Comparison of ENCODE assay signal across 2 cellular contexts in genomic region chr14:89384636-89385035, GRCh38.
TF ChIP-seq lines count a peak whose summit lies in the region.

No MANE protein-coding gene starts in this region.

TF ChIP-seq in GM23338, 12 proteins besides CTCF, POLR2A, EP300 and RAD21:
- TF ChIP-seq ZNF462 (CRISPR knock-in tag; IDR thresholded peaks at IDR 0.05) = no peak
- no peak for TF ChIP-seq EZH2phosphoT487 (IDR thresholded peaks at IDR 0.05; ENCODE audit: unreplicated experiment)
- TF ChIP-seq, protein P1, sequence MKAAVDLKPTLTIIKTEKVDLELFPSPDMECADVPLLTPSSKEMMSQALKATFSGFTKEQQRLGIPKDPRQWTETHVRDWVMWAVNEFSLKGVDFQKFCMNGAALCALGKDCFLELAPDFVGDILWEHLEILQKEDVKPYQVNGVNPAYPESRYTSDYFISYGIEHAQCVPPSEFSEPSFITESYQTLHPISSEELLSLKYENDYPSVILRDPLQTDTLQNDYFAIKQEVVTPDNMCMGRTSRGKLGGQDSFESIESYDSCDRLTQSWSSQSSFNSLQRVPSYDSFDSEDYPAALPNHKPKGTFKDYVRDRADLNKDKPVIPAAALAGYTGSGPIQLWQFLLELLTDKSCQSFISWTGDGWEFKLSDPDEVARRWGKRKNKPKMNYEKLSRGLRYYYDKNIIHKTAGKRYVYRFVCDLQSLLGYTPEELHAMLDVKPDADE (IDR thresholded peaks at IDR 0.05) = no peak
- TF ChIP-seq NANOG (IDR thresholded peaks at IDR 0.05; ENCODE audit: borderline replicate concordance) = no peak
TF ChIP-seq in GM23338: peak in this region for 0.

TF ChIP-seq in GM12878, 131 proteins besides CTCF, POLR2A, EP300 and RAD21:
- TF ChIP-seq BMI1 (IDR thresholded peaks at IDR 0.05; ENCODE audit: borderline replicate concordance) = no peak
- TF ChIP-seq POLR2AphosphoS2 (IDR thresholded peaks at IDR 0.05; ENCODE audit: low read depth, low read length) = no peak
- TF ChIP-seq, protein P2, sequence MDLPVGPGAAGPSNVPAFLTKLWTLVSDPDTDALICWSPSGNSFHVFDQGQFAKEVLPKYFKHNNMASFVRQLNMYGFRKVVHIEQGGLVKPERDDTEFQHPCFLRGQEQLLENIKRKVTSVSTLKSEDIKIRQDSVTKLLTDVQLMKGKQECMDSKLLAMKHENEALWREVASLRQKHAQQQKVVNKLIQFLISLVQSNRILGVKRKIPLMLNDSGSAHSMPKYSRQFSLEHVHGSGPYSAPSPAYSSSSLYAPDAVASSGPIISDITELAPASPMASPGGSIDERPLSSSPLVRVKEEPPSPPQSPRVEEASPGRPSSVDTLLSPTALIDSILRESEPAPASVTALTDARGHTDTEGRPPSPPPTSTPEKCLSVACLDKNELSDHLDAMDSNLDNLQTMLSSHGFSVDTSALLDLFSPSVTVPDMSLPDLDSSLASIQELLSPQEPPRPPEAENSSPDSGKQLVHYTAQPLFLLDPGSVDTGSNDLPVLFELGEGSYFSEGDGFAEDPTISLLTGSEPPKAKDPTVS (IDR thresholded peaks at IDR 0.05; ENCODE audit: low read depth, low read length) = no peak
- TF ChIP-seq BCL11A (IDR thresholded peaks at IDR 0.05; ENCODE audit: low read depth, low read length) = no peak
